In the genomic region with DNA sequence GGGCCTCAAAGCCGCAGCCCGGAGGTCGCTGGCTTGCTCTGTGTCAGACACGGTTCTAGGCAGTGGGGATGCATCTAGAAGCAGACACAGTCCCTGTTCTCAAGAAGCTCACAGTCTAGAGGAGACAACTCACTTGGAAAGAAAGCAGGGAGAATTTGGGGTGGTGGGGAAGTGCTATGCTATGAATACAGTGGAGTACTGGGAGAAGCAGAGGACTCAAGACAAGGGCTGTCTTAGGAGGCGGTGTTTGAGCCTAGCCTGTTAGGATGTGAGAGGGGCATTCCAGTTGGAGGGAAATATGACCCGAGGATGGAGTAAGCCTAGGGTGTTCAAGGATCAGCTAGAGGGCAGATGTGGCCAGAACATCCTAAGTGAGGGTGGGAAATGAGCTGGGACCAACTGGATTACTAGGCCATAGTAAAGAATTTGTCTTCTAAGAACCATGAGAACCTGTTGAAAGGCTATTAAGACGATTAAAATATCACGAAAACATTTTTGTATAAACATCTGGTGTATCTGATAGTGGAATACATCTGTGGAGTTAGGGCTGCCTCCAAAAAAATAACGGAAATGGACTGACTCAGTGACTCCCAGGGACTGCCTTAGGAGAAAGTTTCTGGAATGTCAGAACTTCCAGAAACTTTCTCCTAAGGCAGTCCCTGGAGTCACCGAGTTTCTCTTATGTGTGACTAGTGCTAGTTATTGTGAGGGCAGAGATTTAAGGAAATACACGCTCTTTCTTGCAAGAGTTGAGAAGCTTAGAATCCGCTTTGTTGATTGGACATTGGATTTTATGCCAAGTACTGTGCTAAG, we compare ENCODE assay signal across 8 cellular contexts. TPM values are rescaled to one million over a fixed set of nuclear protein-coding genes. Genes with fewer than 3 reads are reported as not detected.
DNase-seq lines count a peak whose midpoint lies in the region; ATAC-seq and TF ChIP-seq lines count a peak whose summit lies in the region.

No MANE protein-coding gene starts in this region.

- peak overlapping the region; percentile 95 for H3K27ac ChIP-seq in brain microvascular endothelial cell

- ATAC-seq in HG02763 (IDR thresholded peaks at IDR 0.05; ENCODE audit: unreplicated experiment): peak; percentile 17

- H3K36me3 Mint-ChIP-seq in activated naive CD4-positive, alpha-beta T cell treated with anti-CD3 and anti-CD28 coated beads, Interleukin-2, amount 10 ng/mL, durations not matched to agents 7 days and 5 days: peaks cover 48% of the 10 kb centered on the region
- H3K36me3 Mint-ChIP-seq in immature natural killer cell: peaks cover 0 to 8% (median 5%) of the 10 kb centered on the region in 3 donors

- H3K27ac Mint-ChIP-seq in activated naive CD4-positive, alpha-beta T cell treated with anti-CD3 and anti-CD28 coated beads, Interleukin-2, amount 10 ng/mL, durations not matched to agents 7 days and 5 days: peak overlapping the region; percentile 99
- H3K27ac Mint-ChIP-seq in immature natural killer cell: peak overlapping the region; percentile 97 to 99 (median 99)

- peak overlapping the region; percentile 71 for H3K4me3 ChIP-seq in brain microvascular endothelial cell (ENCODE audit: low read depth, low read length)

- DNase-seq in activated naive CD4-positive, alpha-beta T cell treated with anti-CD3 and anti-CD28 coated beads, Interleukin-2, amount 10 ng/mL, durations not matched to agents 7 days and 5 days: no peak
- no peak for DNase-seq in activated naive CD4-positive, alpha-beta T cell treated with Interleukin-2 at 50 U/mL for 16 hours
- DNase-seq in NCI-H2171 treated with DMSO at 0.1 percent for 48 hours (lab: John Stamatoyannopoulos, UW) (peak; percentile 59), brain microvascular endothelial cell (peak; percentile 46), immature natural killer cell (no peak), smooth muscle cell of the brain vasculature (ENCODE audit: low read depth, low spot score) (peak; percentile 39), SKM-1 treated with dmso at 0.1 percent for 144 hours (lab: John Stamatoyannopoulos, UW; ENCODE audit: unreplicated experiment) (no peak)

- in situ Hi-C loops in brain microvascular endothelial cell (cut with HindIII; ENCODE audit: low pct_ligation_motif_present, low sequenced_read_pairs): no loop called here

- H3K4me1 Mint-ChIP-seq in activated naive CD4-positive, alpha-beta T cell treated with anti-CD3 and anti-CD28 coated beads, Interleukin-2, amount 10 ng/mL, durations not matched to agents 7 days and 5 days: peaks cover 61% of the 10 kb centered on the region
- peaks cover 48 to 56% of the 10 kb centered on the region in 2 donors for H3K4me1 Mint-ChIP-seq in immature natural killer cell

- H3K27me3 Mint-ChIP-seq in activated naive CD4-positive, alpha-beta T cell treated with anti-CD3 and anti-CD28 coated beads, Interleukin-2, amount 10 ng/mL, durations not matched to agents 7 days and 5 days: peaks cover 7% of the 10 kb centered on the region
- H3K27me3 Mint-ChIP-seq in immature natural killer cell (ENCODE audit: low read depth in 3 of 3): peaks cover 8 to 16% (median 9%) of the 10 kb centered on the region in 3 donors

- no peaks in the 10 kb centered on the region for H3K27me3 ChIP-seq in brain microvascular endothelial cell (replicated peaks)

- H3K4me3 Mint-ChIP-seq in activated naive CD4-positive, alpha-beta T cell treated with anti-CD3 and anti-CD28 coated beads, Interleukin-2, amount 10 ng/mL, durations not matched to agents 7 days and 5 days: peak overlapping the region; percentile 100
- H3K4me3 Mint-ChIP-seq in immature natural killer cell: peak overlapping the region; percentile 96 to 99 (median 99)

- no peaks in the 10 kb centered on the region for H3K36me3 ChIP-seq in brain microvascular endothelial cell (replicated peaks)

- H3K9me3 Mint-ChIP-seq in activated naive CD4-positive, alpha-beta T cell treated with anti-CD3 and anti-CD28 coated beads, Interleukin-2, amount 10 ng/mL, durations not matched to agents 7 days and 5 days: no peaks in the 10 kb centered on the region
- no peaks in the 10 kb centered on the region for H3K9me3 Mint-ChIP-seq in immature natural killer cell

- TF ChIP-seq CTCF in brain microvascular endothelial cell (IDR thresholded peaks at IDR 0.05; ENCODE audit: low read depth, low read length, missing control alignments): peak; percentile 16

- CTCF ChIA-PET in activated naive CD4-positive, alpha-beta T cell treated with anti-CD3 and anti-CD28 coated beads, Interleukin-2, amount 10 ng/mL, durations not matched to agents 7 days and 5 days (lab: Charles Lee): interaction anchor here (1.1 to 2.6 kb wide), 4 partner anchors 21 to 40 kb away, joined by 3 to 9 read pairs (median 4); no protein-coding TSS in a partner anchor

RNA-seq across cellular contexts. Expression of a gene that starts 1.1 kb away (rescaled TPM):
- polyA plus RNA-seq in immature natural killer cell: 10 to 100 TPM; 46.1 to 78.1 (median 66.7) TPM

Comparison
In these comparisons a context has a peak if more than half of its experiments do, and no peak if none do; other contexts are left out.
1. DNase-seq: peak in NCI-H2171 treated with DMSO at 0.1 percent for 48 hours (single experiment), brain microvascular endothelial cell (single experiment) and smooth muscle cell of the brain vasculature (single experiment); none in activated naive CD4-positive, alpha-beta T cell treated with anti-CD3 and anti-CD28 coated beads, Interleukin-2, amount 10 ng/mL, durations not matched to agents 7 days and 5 days (single experiment), activated naive CD4-positive, alpha-beta T cell treated with Interleukin-2 at 50 U/mL for 16 hours (single experiment), immature natural killer cell (0 of 3) and SKM-1 treated with dmso at 0.1 percent for 144 hours (single experiment).